ENCODE assay signal across 18 cellular contexts in genomic region chr13:94706101-94706853, GRCh38. TPM values are rescaled to one million over a fixed set of nuclear protein-coding genes. Genes with fewer than 3 reads are reported as not detected.
DNase-seq lines count a peak whose midpoint lies in the region; ATAC-seq lines count a peak whose summit lies in the region.
"Had no signal": no experiment of that assay in that cellular context is flagged by ENCODE, and none has a peak within 500 bp of the region (broad histone marks: within the 10 kb centered on the region; RNA-seq: fewer than 3 reads in every experiment).

No MANE protein-coding gene starts in this region.

- no peaks in the 10 kb centered on the region for H3K9me3 Mint-ChIP-seq in activated naive CD8-positive, alpha-beta T cell (ENCODE audit: low read depth)
- H3K9me3 Mint-ChIP-seq in activated naive CD8-positive, alpha-beta T cell treated with anti-CD3 and anti-CD28 coated beads, Interleukin-2, amount 50 U/mL, for 24 hours = peaks cover 4% of the 10 kb centered on the region
- no peaks in the 10 kb centered on the region for H3K9me3 Mint-ChIP-seq in activated T-helper 1 cell treated with anti-CD3 and anti-CD28 coated beads, Interleukin-12 subunit alpha, Interleukin-12 subunit beta, Interleukin-2, Interleukin-4 antibody, amounts not matched to agents 30 ng/mL and 10 ng/mL and 1 ng/mL, durations not matched to agents 14 hours and 24 hours and 36 hours
- peaks cover 0 to 18% (median under 1%) of the 10 kb centered on the region in 6 donors for H3K9me3 Mint-ChIP-seq in immature natural killer cell

- H3K36me3 Mint-ChIP-seq in activated naive CD8-positive, alpha-beta T cell = no peaks in the 10 kb centered on the region
- H3K36me3 Mint-ChIP-seq in activated naive CD8-positive, alpha-beta T cell treated with anti-CD3 and anti-CD28 coated beads, Interleukin-2, amount 50 U/mL, for 24 hours (ENCODE audit: low read depth) = peaks cover 2% of the 10 kb centered on the region
- peaks cover 9% of the 10 kb centered on the region for H3K36me3 Mint-ChIP-seq in activated T-helper 1 cell treated with anti-CD3 and anti-CD28 coated beads, Interleukin-12 subunit alpha, Interleukin-12 subunit beta, Interleukin-2, Interleukin-4 antibody, amounts not matched to agents 30 ng/mL and 10 ng/mL and 1 ng/mL, durations not matched to agents 14 hours and 24 hours and 36 hours (ENCODE audit: low read depth)
- peaks cover 0 to 3% (median 0%) of the 10 kb centered on the region in 3 donors for H3K36me3 Mint-ChIP-seq in immature natural killer cell

- H3K4me1 Mint-ChIP-seq in activated naive CD8-positive, alpha-beta T cell (ENCODE audit: low read depth) = peaks cover 27% of the 10 kb centered on the region
- H3K4me1 Mint-ChIP-seq in activated naive CD8-positive, alpha-beta T cell treated with anti-CD3 and anti-CD28 coated beads, Interleukin-2, amount 50 U/mL, for 24 hours = peaks cover 15% of the 10 kb centered on the region
- H3K4me1 Mint-ChIP-seq in activated T-helper 1 cell treated with anti-CD3 and anti-CD28 coated beads, Interleukin-12 subunit alpha, Interleukin-12 subunit beta, Interleukin-2, Interleukin-4 antibody, amounts not matched to agents 30 ng/mL and 10 ng/mL and 1 ng/mL, durations not matched to agents 14 hours and 24 hours and 36 hours (ENCODE audit: low read depth) = peaks cover 10% of the 10 kb centered on the region
- H3K4me1 Mint-ChIP-seq in immature natural killer cell = peaks cover 6 to 16% of the 10 kb centered on the region in 2 donors

- ATAC-seq in activated naive CD8-positive, alpha-beta T cell treated with anti-CD3 and anti-CD28 coated beads, Interleukin-2, amount 50 U/mL, for 24 hours = no peak
- no peak for ATAC-seq in GM21526 (IDR thresholded peaks at IDR 0.05; ENCODE audit: low FRiP score, unreplicated experiment)
- ATAC-seq: body of pancreas; foreskin keratinocyte; stimulated activated naive CD8-positive, alpha-beta T cell treated with anti-CD3 and anti-CD28 coated beads, Interleukin-15, Interleukin-2, amounts not matched to agents 100 U/mL and 50 U/mL, for 24 hours had no signal

- intact Hi-C loops in activated T-helper 1 cell treated with anti-CD3 and anti-CD28 coated beads, Interleukin-12 subunit alpha, Interleukin-12 subunit beta, Interleukin-2, Interleukin-4 antibody, amounts not matched to agents 30 ng/mL and 10 ng/mL and 1 ng/mL, durations not matched to agents 14 hours and 24 hours and 36 hours (cut with micrococcal nuclease) = loop anchor here (5.0 to 10.0 kb wide), 3 partner anchors 849 to 1386 kb away; partner anchors contain the start of genes CLDN10, DZIP1 and HS6ST3

- H3K4me3 Mint-ChIP-seq in activated naive CD8-positive, alpha-beta T cell = no peak overlapping the region
- no peak overlapping the region for H3K4me3 Mint-ChIP-seq in activated naive CD8-positive, alpha-beta T cell treated with anti-CD3 and anti-CD28 coated beads, Interleukin-2, amount 50 U/mL, for 24 hours
- H3K4me3 Mint-ChIP-seq in activated T-helper 1 cell treated with anti-CD3 and anti-CD28 coated beads, Interleukin-12 subunit alpha, Interleukin-12 subunit beta, Interleukin-2, Interleukin-4 antibody, amounts not matched to agents 30 ng/mL and 10 ng/mL and 1 ng/mL, durations not matched to agents 14 hours and 24 hours and 36 hours = no peak overlapping the region
- no peak overlapping the region for H3K4me3 Mint-ChIP-seq in immature natural killer cell
- H3K4me3 Mint-ChIP-seq: activated CD4-positive, alpha-beta T cell treated with anti-CD3 and anti-CD28 coated beads, Interleukin-2, amount 10 ng/mL, durations not matched to agents 24 days and 14 days; CD4-positive, CD25-positive, alpha-beta regulatory T cell had no signal

- DNase-seq in activated naive CD8-positive, alpha-beta T cell treated with anti-CD3 and anti-CD28 coated beads, Interleukin-2, amount 50 U/mL, for 24 hours = no peak
- no peak for DNase-seq in activated T-helper 1 cell treated with anti-CD3 and anti-CD28 coated beads, Interleukin-12 subunit alpha, Interleukin-12 subunit beta, Interleukin-2, Interleukin-4 antibody, amounts not matched to agents 30 ng/mL and 10 ng/mL and 1 ng/mL, durations not matched to agents 14 hours and 24 hours and 36 hours (ENCODE audit: low spot score)
- DNase-seq in immature natural killer cell (no peak), NCI-H82 (lab: John Stamatoyannopoulos, UW) (no peak)
- no peak for DNase-seq in activated CD4-positive, alpha-beta T cell treated with anti-CD3 and anti-CD28 coated beads, Interleukin-2, amount 50 U/mL, for 48 hours
- DNase-seq: activated CD4-positive, alpha-beta T cell treated with anti-CD3 and anti-CD28 coated beads, Interleukin-2, amount 10 ng/mL, durations not matched to agents 24 days and 14 days; activated naive CD4-positive, alpha-beta T cell; body of pancreas; CD4-positive, CD25-positive, alpha-beta regulatory T cell; foreskin keratinocyte; NCI-H1048; sigmoid colon; stimulated activated naive CD8-positive, alpha-beta T cell treated with anti-CD3 and anti-CD28 coated beads, Interleukin-15, Interleukin-2, amounts not matched to agents 100 U/mL and 50 U/mL, for 24 hours; upper lobe of left lung had no signal

- H3K4me3 ChIP-seq in iPS-18c (ENCODE audit: insufficient read depth, low read depth, low read length) = peak overlapping the region; percentile 11; the same call in 1 of the 2 replicates
- H3K4me3 ChIP-seq: body of pancreas, sigmoid colon, upper lobe of left lung had no signal

- peaks cover 51% of the 10 kb centered on the region for H3K27me3 Mint-ChIP-seq in activated naive CD8-positive, alpha-beta T cell
- H3K27me3 Mint-ChIP-seq in activated naive CD8-positive, alpha-beta T cell treated with anti-CD3 and anti-CD28 coated beads, Interleukin-2, amount 50 U/mL, for 24 hours = peaks cover 90% of the 10 kb centered on the region
- peaks cover 87% of the 10 kb centered on the region for H3K27me3 Mint-ChIP-seq in activated T-helper 1 cell treated with anti-CD3 and anti-CD28 coated beads, Interleukin-12 subunit alpha, Interleukin-12 subunit beta, Interleukin-2, Interleukin-4 antibody, amounts not matched to agents 30 ng/mL and 10 ng/mL and 1 ng/mL, durations not matched to agents 14 hours and 24 hours and 36 hours (ENCODE audit: insufficient read depth)
- H3K27me3 Mint-ChIP-seq in immature natural killer cell (ENCODE audit: low read depth in 3 of 3) = peaks cover 27 to 59% (median 29%) of the 10 kb centered on the region in 3 donors

- peaks cover 4% of the 10 kb centered on the region for H3K9me3 ChIP-seq in iPS-18c (ENCODE audit: control insufficient read depth, insufficient read depth, low read length)
- H3K9me3 ChIP-seq: upper lobe of left lung had no signal

- H3K27ac Mint-ChIP-seq in activated naive CD8-positive, alpha-beta T cell = peak overlapping the region; percentile 12
- no peak overlapping the region for H3K27ac Mint-ChIP-seq in activated naive CD8-positive, alpha-beta T cell treated with anti-CD3 and anti-CD28 coated beads, Interleukin-2, amount 50 U/mL, for 24 hours
- peak overlapping the region; percentile 49 for H3K27ac Mint-ChIP-seq in activated T-helper 1 cell treated with anti-CD3 and anti-CD28 coated beads, Interleukin-12 subunit alpha, Interleukin-12 subunit beta, Interleukin-2, Interleukin-4 antibody, amounts not matched to agents 30 ng/mL and 10 ng/mL and 1 ng/mL, durations not matched to agents 14 hours and 24 hours and 36 hours
- H3K27ac Mint-ChIP-seq in immature natural killer cell = no peak overlapping the region
- H3K27ac Mint-ChIP-seq: CD4-positive, CD25-positive, alpha-beta regulatory T cell had no signal

RNA-seq across cellular contexts. Expression of gene SOX21, which starts 6.1 kb away (rescaled TPM):
- total RNA-seq in activated T-helper 1 cell treated with anti-CD3 and anti-CD28 coated beads, Interleukin-12 subunit alpha, Interleukin-12 subunit beta, Interleukin-2, Interleukin-4 antibody, amounts not matched to agents 30 ng/mL and 10 ng/mL and 1 ng/mL, durations not matched to agents 14 hours and 24 hours and 36 hours = not detected in 2 replicates
- not detected for polyA plus RNA-seq in immature natural killer cell
- total RNA-seq: activated CD4-positive, alpha-beta T cell treated with anti-CD3 and anti-CD28 coated beads, Interleukin-2, amount 10 ng/mL, durations not matched to agents 24 days and 14 days; CD4-positive, CD25-positive, alpha-beta regulatory T cell; foreskin keratinocyte; liver; sigmoid colon had no signal
- polyA plus RNA-seq: CD4-positive, CD25-positive, alpha-beta regulatory T cell; foreskin keratinocyte; liver had no signal

Comparison
In these comparisons a context has a peak if more than half of its experiments do, and no peak if none do; other contexts are left out.
1. H3K27ac Mint-ChIP-seq: peak in activated naive CD8-positive, alpha-beta T cell (single experiment) and activated T-helper 1 cell treated with anti-CD3 and anti-CD28 coated beads, Interleukin-12 subunit alpha, Interleukin-12 subunit beta, Interleukin-2, Interleukin-4 antibody, amounts not matched to agents 30 ng/mL and 10 ng/mL and 1 ng/mL, durations not matched to agents 14 hours and 24 hours and 36 hours (single experiment); none in activated naive CD8-positive, alpha-beta T cell treated with anti-CD3 and anti-CD28 coated beads, Interleukin-2, amount 50 U/mL, for 24 hours (single experiment) and immature natural killer cell (0 of 6).